ENCODE assay signal across 8 cellular contexts in the genomic region with DNA sequence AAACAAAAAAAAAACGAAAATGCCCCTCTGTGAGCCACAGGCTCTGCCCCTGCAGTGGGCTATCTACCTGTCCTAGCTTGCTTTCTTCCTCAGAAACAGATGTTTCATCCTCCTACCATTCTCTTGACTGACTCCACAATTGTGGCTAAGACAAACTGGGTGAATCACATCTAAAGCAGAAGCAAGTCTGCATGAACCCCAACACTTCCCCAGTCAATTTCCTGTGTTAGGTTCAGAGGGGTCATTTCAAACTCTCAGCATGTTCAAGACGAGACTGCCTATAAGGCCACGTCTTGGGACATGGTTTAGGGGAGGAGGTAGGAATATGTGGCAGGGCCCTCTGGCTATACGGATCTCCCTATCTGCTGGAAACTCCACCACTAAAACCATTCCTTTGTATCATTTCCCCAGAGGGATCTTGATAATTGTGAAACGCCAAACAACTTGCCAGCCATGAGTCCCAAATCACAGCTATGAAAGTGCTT. TPM values are rescaled to one million over a fixed set of nuclear protein-coding genes. Genes with fewer than 3 reads are reported as not detected.
DNase-seq lines count a peak whose midpoint lies in the region; ATAC-seq and TF ChIP-seq lines count a peak whose summit lies in the region.

No MANE protein-coding gene starts in this region.

- no peak for TF ChIP-seq CTCF in HL-60 (IDR thresholded peaks at IDR 0.05; ENCODE audit: insufficient read depth, low read length)
- TF ChIP-seq CTCF in type B pancreatic cell (conservative IDR thresholded peaks at IDR 0.05): no peak

- H3K27ac ChIP-seq in HL-60 (replicated peaks) (peak overlapping the region; percentile 68), muscle layer of duodenum (ENCODE audit: low read length) (peak overlapping the region; percentile 70)

- H3K4me3 ChIP-seq in HL-60 (replicated peaks; ENCODE audit: insufficient read depth, low read length) (no peak overlapping the region), muscle layer of duodenum (ENCODE audit: low read depth in 1 of 2, low read length in 2 of 2) (no peak overlapping the region)

- H3K27ac Mint-ChIP-seq in activated naive CD8-positive, alpha-beta T cell treated with anti-CD3 and anti-CD28 coated beads, Interleukin-2, amount 50 U/mL, for 24 hours: peak overlapping the region; percentile 89
- H3K27ac Mint-ChIP-seq in type B pancreatic cell: no peak overlapping the region

- H3K4me1 ChIP-seq in muscle layer of duodenum (ENCODE audit: control insufficient read depth in 1 of 2, insufficient read depth in 2 of 2, low read length in 2 of 2): peaks cover 7 to 17% of the 10 kb centered on the region in 2 donors

- H3K4me3 Mint-ChIP-seq in activated naive CD8-positive, alpha-beta T cell treated with anti-CD3 and anti-CD28 coated beads, Interleukin-2, amount 50 U/mL, for 24 hours: peak overlapping the region; percentile 72
- no peak overlapping the region for H3K4me3 Mint-ChIP-seq in type B pancreatic cell

- H3K27me3 ChIP-seq in HL-60 (ENCODE audit: insufficient read depth, poor library complexity, severe bottlenecking): no peaks in the 10 kb centered on the region
- no peaks in the 10 kb centered on the region for H3K27me3 ChIP-seq in muscle layer of duodenum (ENCODE audit: low read depth, low read length)

- no peaks in the 10 kb centered on the region for H3K36me3 Mint-ChIP-seq in activated naive CD8-positive, alpha-beta T cell treated with anti-CD3 and anti-CD28 coated beads, Interleukin-2, amount 50 U/mL, for 24 hours (ENCODE audit: low read depth)
- no peaks in the 10 kb centered on the region for H3K36me3 Mint-ChIP-seq in type B pancreatic cell

- no peaks in the 10 kb centered on the region for H3K9me3 Mint-ChIP-seq in activated naive CD8-positive, alpha-beta T cell treated with anti-CD3 and anti-CD28 coated beads, Interleukin-2, amount 50 U/mL, for 24 hours
- H3K9me3 Mint-ChIP-seq in type B pancreatic cell: no peaks in the 10 kb centered on the region

- ATAC-seq in GM18907 (IDR thresholded peaks at IDR 0.05; ENCODE audit: unreplicated experiment) (peak; percentile 47), HG02588 (IDR thresholded peaks at IDR 0.05; ENCODE audit: unreplicated experiment) (no peak), GM18873 (IDR thresholded peaks at IDR 0.05; ENCODE audit: low FRiP score, unreplicated experiment) (no peak)
- ATAC-seq in activated naive CD8-positive, alpha-beta T cell treated with anti-CD3 and anti-CD28 coated beads, Interleukin-2, amount 50 U/mL, for 24 hours: peak; percentile 80

- DNase-seq in HL-60 (ENCODE audit: low read depth in 1 of 2, low spot score in 1 of 2) (peak; percentile 76 to 81), NCI-H1048 (lab: John Stamatoyannopoulos, UW) (no peak), type B pancreatic cell (ENCODE audit: extremely low spot score, unreplicated experiment) (no peak)
- peak; percentile 27 for DNase-seq in activated naive CD8-positive, alpha-beta T cell treated with anti-CD3 and anti-CD28 coated beads, Interleukin-2, amount 50 U/mL, for 24 hours

- no peaks in the 10 kb centered on the region for H3K9me3 ChIP-seq in muscle layer of duodenum (ENCODE audit: control insufficient read depth in 1 of 2, low read length in 2 of 2)

- H3K27me3 Mint-ChIP-seq in activated naive CD8-positive, alpha-beta T cell treated with anti-CD3 and anti-CD28 coated beads, Interleukin-2, amount 50 U/mL, for 24 hours: no peaks in the 10 kb centered on the region
- no peaks in the 10 kb centered on the region for H3K27me3 Mint-ChIP-seq in type B pancreatic cell

- H3K4me1 Mint-ChIP-seq in activated naive CD8-positive, alpha-beta T cell treated with anti-CD3 and anti-CD28 coated beads, Interleukin-2, amount 50 U/mL, for 24 hours: peaks cover 34% of the 10 kb centered on the region
- peaks cover 17% of the 10 kb centered on the region for H3K4me1 Mint-ChIP-seq in type B pancreatic cell (ENCODE audit: unreplicated experiment)

- no peaks in the 10 kb centered on the region for H3K36me3 ChIP-seq in muscle layer of duodenum (ENCODE audit: control insufficient read depth in 1 of 2, insufficient read depth in 2 of 2, low read length in 2 of 2)

RNA-seq across cellular contexts. Expression of gene ANKDD1A, which starts 28.6 kb away (rescaled TPM):
- total RNA-seq in type B pancreatic cell (ENCODE audit: low replicate concordance): 2.3 and 3.2 TPM in 2 replicates

RNA-seq across cellular contexts. Expression of gene PLEKHO2, which starts 41.4 kb away (rescaled TPM):
- total RNA-seq in type B pancreatic cell (ENCODE audit: low replicate concordance): 10.1 and 11.2 TPM in 2 replicates

RNA-seq across cellular contexts. Expression of gene PIF1, which starts 57.7 kb away (rescaled TPM):
- 8.0 and 30.5 TPM in 2 replicates for total RNA-seq in type B pancreatic cell (ENCODE audit: low replicate concordance)

Comparison
In these comparisons a context has a peak if more than half of its experiments do, and no peak if none do; other contexts are left out.
1. ATAC-seq: peak in GM18907 (single experiment) and activated naive CD8-positive, alpha-beta T cell treated with anti-CD3 and anti-CD28 coated beads, Interleukin-2, amount 50 U/mL, for 24 hours (single experiment); none in HG02588 (single experiment) and GM18873 (single experiment).
2. DNase-seq: peak in HL-60 (2 of 2) and activated naive CD8-positive, alpha-beta T cell treated with anti-CD3 and anti-CD28 coated beads, Interleukin-2, amount 50 U/mL, for 24 hours (single experiment); none in NCI-H1048 (single experiment) and type B pancreatic cell (single experiment).